ENCODE assay signal across 8 cellular contexts in genomic region chr16:80466024-80466986, GRCh38.
A peak's percentile ranks its signal among the peaks of the same experiment; 100 is the strongest.
DNase-seq lines count a peak whose midpoint lies in the region; ATAC-seq and TF ChIP-seq lines count a peak whose summit lies in the region.

No MANE protein-coding gene starts in this region.

- H3K27me3 Mint-ChIP-seq in naive thymus-derived CD4-positive, alpha-beta T cell, result peaks cover 12 to 22% (median 16%) of the 10 kb centered on the region in 5 donors
- peaks cover 33 to 36% of the 10 kb centered on the region in 2 donors for H3K27me3 Mint-ChIP-seq in stimulated activated naive B cell treated with anti-CD40 and anti-IgM and Interleukin-4, amounts not matched to agents 10 μg/mL and 1 μg/mL and 100 μg/mL, for 72 hours

- H3K4me1 ChIP-seq in esophagus squamous epithelium, result peaks cover 0 to 9% (median 3%) of the 10 kb centered on the region in 3 donors
- no peaks in the 10 kb centered on the region for H3K4me1 ChIP-seq in naive thymus-derived CD4-positive, alpha-beta T cell (ENCODE audit: control insufficient read depth in 2 of 2, insufficient read depth in 2 of 2, low read length in 2 of 2)

- TF ChIP-seq CTCF in BJ (IDR thresholded peaks at IDR 0.05; ENCODE audit: insufficient read depth, low read depth, low read length) (peak; percentile 81), esophagus squamous epithelium (IDR thresholded peaks at IDR 0.05) (peak; percentile 69 to 86 (median 76))

- H3K9me3 Mint-ChIP-seq in naive thymus-derived CD4-positive, alpha-beta T cell, result peaks cover 0 to 6% (median 0%) of the 10 kb centered on the region in 11 donors
- H3K9me3 Mint-ChIP-seq in stimulated activated naive B cell treated with anti-CD40 and anti-IgM and Interleukin-4, amounts not matched to agents 10 μg/mL and 1 μg/mL and 100 μg/mL, for 72 hours, result no peaks in the 10 kb centered on the region

- CTCF ChIA-PET in BJ (lab: Yijun Ruan, JAX), result interaction anchor here (0.6 to 1.6 kb wide), 13 partner anchors 9 to 1521 kb away, joined by 3 to 5 read pairs (median 4); no protein-coding TSS in a partner anchor
- CTCF ChIA-PET in naive thymus-derived CD4-positive, alpha-beta T cell (lab: Charles Lee), result interaction anchor here (0.6 kb wide), 1 partner anchor 362 kb away, joined by 3 read pairs; no protein-coding TSS in a partner anchor

- 29 to 31% methylated on average over 23 to 24 of the region's 24 CpGs for WGBS in esophagus squamous epithelium, 2 donors

- no peaks in the 10 kb centered on the region for H3K36me3 ChIP-seq in BJ (ENCODE audit: control insufficient read depth, insufficient read depth, low read length)
- no peaks in the 10 kb centered on the region for H3K36me3 ChIP-seq in esophagus squamous epithelium
- H3K36me3 ChIP-seq in naive thymus-derived CD4-positive, alpha-beta T cell (ENCODE audit: control insufficient read depth in 2 of 3, insufficient read depth in 3 of 3, low read length in 3 of 3), result no peaks in the 10 kb centered on the region

- peaks cover 0 to 3% (median 0%) of the 10 kb centered on the region in 7 donors for H3K4me1 Mint-ChIP-seq in naive thymus-derived CD4-positive, alpha-beta T cell
- peaks cover 11 to 12% of the 10 kb centered on the region in 2 donors for H3K4me1 Mint-ChIP-seq in stimulated activated naive B cell treated with anti-CD40 and anti-IgM and Interleukin-4, amounts not matched to agents 10 μg/mL and 1 μg/mL and 100 μg/mL, for 72 hours

- H3K9me3 ChIP-seq in esophagus squamous epithelium, result no peaks in the 10 kb centered on the region
- no peaks in the 10 kb centered on the region for H3K9me3 ChIP-seq in naive thymus-derived CD4-positive, alpha-beta T cell (ENCODE audit: control insufficient read depth in 2 of 3, low read length in 3 of 3)

- no peak for TF ChIP-seq POLR2A in esophagus squamous epithelium (IDR thresholded peaks at IDR 0.05)

- H3K27ac Mint-ChIP-seq in naive thymus-derived CD4-positive, alpha-beta T cell, result no peak overlapping the region
- no peak overlapping the region for H3K27ac Mint-ChIP-seq in stimulated activated naive B cell treated with anti-CD40 and anti-IgM and Interleukin-4, amounts not matched to agents 10 μg/mL and 1 μg/mL and 100 μg/mL, for 72 hours

- H3K36me3 Mint-ChIP-seq in naive thymus-derived CD4-positive, alpha-beta T cell, result no peaks in the 10 kb centered on the region
- no peaks in the 10 kb centered on the region for H3K36me3 Mint-ChIP-seq in stimulated activated naive B cell treated with anti-CD40 and anti-IgM and Interleukin-4, amounts not matched to agents 10 μg/mL and 1 μg/mL and 100 μg/mL, for 72 hours

- DNase-seq in BJ (ENCODE audit: low read depth) (no peak), NOMO-1 treated with DMSO at 0.1 percent for 48 hours (lab: John Stamatoyannopoulos, UW; ENCODE audit: unreplicated experiment) (peak; percentile 57), activated T-cell treated with anti-CD3 and anti-CD28 coated beads for 1 hour (ENCODE audit: low read depth) (peak; percentile 23), esophagus squamous epithelium (lab: John Stamatoyannopoulos, UW) (no peak)
- DNase-seq in naive thymus-derived CD4-positive, alpha-beta T cell, result peak in 7 of 9 donors; percentile 25 to 59 (median 34)
- peak; percentile 63 for DNase-seq in stimulated activated naive B cell treated with anti-CD40 and anti-IgM and Interleukin-4, amounts not matched to agents 10 μg/mL and 1 μg/mL and 100 μg/mL, for 72 hours

- H3K27ac ChIP-seq in esophagus squamous epithelium, result no peak overlapping the region
- no peak overlapping the region for H3K27ac ChIP-seq in naive thymus-derived CD4-positive, alpha-beta T cell (ENCODE audit: low read depth, low read length)

- ATAC-seq in GM19043 (IDR thresholded peaks at IDR 0.05; ENCODE audit: low read depth, unreplicated experiment) (peak; percentile 58), HG03442 (IDR thresholded peaks at IDR 0.05; ENCODE audit: unreplicated experiment) (peak; percentile 61)
- ATAC-seq in naive thymus-derived CD4-positive, alpha-beta T cell, result peak; percentile 77
- peak; percentile 93 to 96 for ATAC-seq in stimulated activated naive B cell treated with anti-CD40 and anti-IgM and Interleukin-4, amounts not matched to agents 10 μg/mL and 1 μg/mL and 100 μg/mL, for 72 hours (replicated peaks)

- no peak overlapping the region for H3K4me3 ChIP-seq in BJ (ENCODE audit: low read depth, low read length)
- H3K4me3 ChIP-seq in esophagus squamous epithelium, result peak overlapping the region in 1 of 4 donors; percentile 13
- H3K4me3 ChIP-seq in naive thymus-derived CD4-positive, alpha-beta T cell (ENCODE audit: low read length), result no peak overlapping the region

- H3K27me3 ChIP-seq in BJ (ENCODE audit: control insufficient read depth, insufficient read depth, low read length) (no peaks in the 10 kb centered on the region), esophagus squamous epithelium (no peaks in the 10 kb centered on the region)
- H3K27me3 ChIP-seq in naive thymus-derived CD4-positive, alpha-beta T cell (ENCODE audit: control insufficient read depth in 2 of 2, insufficient read depth in 2 of 2, low read length in 2 of 2), result no peaks in the 10 kb centered on the region

- no peak overlapping the region for H3K4me3 Mint-ChIP-seq in naive thymus-derived CD4-positive, alpha-beta T cell
- H3K4me3 Mint-ChIP-seq in stimulated activated naive B cell treated with anti-CD40 and anti-IgM and Interleukin-4, amounts not matched to agents 10 μg/mL and 1 μg/mL and 100 μg/mL, for 72 hours, result peak overlapping the region; percentile 8 to 14

- intact Hi-C loops in esophagus squamous epithelium (cut with DNase I), result no loop called here
- intact Hi-C loops in naive thymus-derived CD4-positive, alpha-beta T cell (cut with micrococcal nuclease), result loop anchor here in 1 of 2 donors (10.0 kb wide), 1 partner anchor 1762 kb away; no protein-coding TSS in a partner anchor

- POLR2A ChIA-PET in BJ (lab: Charles Lee), result no interaction called here
- POLR2A ChIA-PET in naive thymus-derived CD4-positive, alpha-beta T cell (lab: Charles Lee), result no interaction called here

Comparison
In these comparisons a context has a peak if more than half of its experiments do, and no peak if none do; other contexts are left out.
1. DNase-seq: peak in NOMO-1 treated with DMSO at 0.1 percent for 48 hours (single experiment), activated T-cell treated with anti-CD3 and anti-CD28 coated beads for 1 hour (single experiment), naive thymus-derived CD4-positive, alpha-beta T cell (7 of 9) and stimulated activated naive B cell treated with anti-CD40 and anti-IgM and Interleukin-4, amounts not matched to agents 10 μg/mL and 1 μg/mL and 100 μg/mL, for 72 hours (single experiment); none in BJ (single experiment) and esophagus squamous epithelium (single experiment).
2. H3K4me3 Mint-ChIP-seq: peak in stimulated activated naive B cell treated with anti-CD40 and anti-IgM and Interleukin-4, amounts not matched to agents 10 μg/mL and 1 μg/mL and 100 μg/mL, for 72 hours (2 of 2); none in naive thymus-derived CD4-positive, alpha-beta T cell (0 of 10).
3. Peak in every context shown above with its lines, with median percentiles within 50 percentile points of each other: ATAC-seq.